Comparison of ENCODE assay signal across 20 cellular contexts in genomic region chr17:56838687-56839086, GRCh38. TPM values are rescaled to one million over a fixed set of nuclear protein-coding genes. Genes with fewer than 3 reads are reported as not detected.
"Had no signal": no experiment of that assay in that cellular context is flagged by ENCODE, and none has a peak within 500 bp of the region (broad histone marks: within the 10 kb centered on the region; RNA-seq: fewer than 3 reads in every experiment).

No MANE protein-coding gene starts in this region.

- H3K27me3 Mint-ChIP-seq: activated CD4-positive, alpha-beta T cell treated with anti-CD3 and anti-CD28 coated beads for 36 hours; activated CD8-positive, alpha-beta T cell treated with anti-CD3 and anti-CD28 coated beads for 36 hours; activated naive CD8-positive, alpha-beta T cell treated with anti-CD3 and anti-CD28 coated beads, Interleukin-2, amount 10 ng/mL, durations not matched to agents 7 days and 5 days; central memory CD8-positive, alpha-beta T cell; naive B cell; stimulated activated naive CD8-positive, alpha-beta T cell treated with anti-CD3 and anti-CD28 coated beads, Interleukin-15, amount 100 ng/mL, for 72 hours had no signal

- H3K4me3 ChIP-seq: coronary artery, lung, ovary, right lobe of liver, smooth muscle cell, testis, upper lobe of left lung had no signal

- H3K9me3 Mint-ChIP-seq: activated CD8-positive, alpha-beta T cell treated with anti-CD3 and anti-CD28 coated beads for 36 hours; activated naive CD8-positive, alpha-beta T cell treated with anti-CD3 and anti-CD28 coated beads, Interleukin-2, amount 10 ng/mL, durations not matched to agents 7 days and 5 days; central memory CD8-positive, alpha-beta T cell; naive B cell; stimulated activated naive CD8-positive, alpha-beta T cell treated with anti-CD3 and anti-CD28 coated beads, Interleukin-15, amount 100 ng/mL, for 72 hours had no signal

- ATAC-seq: activated CD4-positive, alpha-beta T cell treated with anti-CD3 and anti-CD28 coated beads for 36 hours; activated CD8-positive, alpha-beta T cell treated with anti-CD3 and anti-CD28 coated beads for 36 hours; foreskin keratinocyte; heart left ventricle; left cardiac atrium; right lobe of liver; stimulated activated naive CD8-positive, alpha-beta T cell treated with anti-CD3 and anti-CD28 coated beads, Interleukin-15, amount 100 ng/mL, for 72 hours had no signal

- H3K4me2 ChIP-seq: smooth muscle cell had no signal

- DNase-seq: activated CD4-positive, alpha-beta T cell treated with anti-CD3 and anti-CD28 coated beads for 36 hours; activated CD8-positive, alpha-beta T cell treated with anti-CD3 and anti-CD28 coated beads for 36 hours; activated naive CD8-positive, alpha-beta T cell treated with anti-CD3 and anti-CD28 coated beads, Interleukin-2, amount 10 ng/mL, durations not matched to agents 7 days and 5 days; brain microvascular endothelial cell; effector CD4-positive, alpha-beta T cell; foreskin keratinocyte; heart left ventricle; left cardiac atrium; midbrain; naive B cell; ovary; right lobe of liver; stimulated activated naive CD8-positive, alpha-beta T cell treated with anti-CD3 and anti-CD28 coated beads, Interleukin-15, amount 100 ng/mL, for 72 hours; T-helper 9 cell; testis; upper lobe of left lung had no signal

- H3K4me3 Mint-ChIP-seq: activated CD8-positive, alpha-beta T cell treated with anti-CD3 and anti-CD28 coated beads for 36 hours; activated naive CD8-positive, alpha-beta T cell treated with anti-CD3 and anti-CD28 coated beads, Interleukin-2, amount 10 ng/mL, durations not matched to agents 7 days and 5 days; central memory CD8-positive, alpha-beta T cell; stimulated activated naive CD8-positive, alpha-beta T cell treated with anti-CD3 and anti-CD28 coated beads, Interleukin-15, amount 100 ng/mL, for 72 hours had no signal

- H3K27ac Mint-ChIP-seq: activated CD4-positive, alpha-beta T cell treated with anti-CD3 and anti-CD28 coated beads for 36 hours; activated CD8-positive, alpha-beta T cell treated with anti-CD3 and anti-CD28 coated beads for 36 hours; activated naive CD8-positive, alpha-beta T cell treated with anti-CD3 and anti-CD28 coated beads, Interleukin-2, amount 10 ng/mL, durations not matched to agents 7 days and 5 days; naive B cell; stimulated activated naive CD8-positive, alpha-beta T cell treated with anti-CD3 and anti-CD28 coated beads, Interleukin-15, amount 100 ng/mL, for 72 hours had no signal

- H3K4me1 ChIP-seq: testis had no signal

- H3K9me3 ChIP-seq: heart left ventricle, ovary, right lobe of liver, testis, upper lobe of left lung had no signal

- H3K27ac ChIP-seq: brain microvascular endothelial cell, coronary artery, foreskin keratinocyte, ovary, testis had no signal

- H3K36me3 ChIP-seq: brain microvascular endothelial cell, ovary had no signal

- H3K36me3 Mint-ChIP-seq: naive B cell had no signal

- H3K27me3 ChIP-seq: brain microvascular endothelial cell, foreskin keratinocyte, heart left ventricle, ovary, right lobe of liver, testis, upper lobe of left lung had no signal

RNA-seq across cellular contexts. Expression of gene C17orf67, which starts 5.0 kb away (rescaled TPM):
- total RNA-seq: smooth muscle cell had no signal
